1 cellular context compared by ENCODE assay signal in the genomic region with DNA sequence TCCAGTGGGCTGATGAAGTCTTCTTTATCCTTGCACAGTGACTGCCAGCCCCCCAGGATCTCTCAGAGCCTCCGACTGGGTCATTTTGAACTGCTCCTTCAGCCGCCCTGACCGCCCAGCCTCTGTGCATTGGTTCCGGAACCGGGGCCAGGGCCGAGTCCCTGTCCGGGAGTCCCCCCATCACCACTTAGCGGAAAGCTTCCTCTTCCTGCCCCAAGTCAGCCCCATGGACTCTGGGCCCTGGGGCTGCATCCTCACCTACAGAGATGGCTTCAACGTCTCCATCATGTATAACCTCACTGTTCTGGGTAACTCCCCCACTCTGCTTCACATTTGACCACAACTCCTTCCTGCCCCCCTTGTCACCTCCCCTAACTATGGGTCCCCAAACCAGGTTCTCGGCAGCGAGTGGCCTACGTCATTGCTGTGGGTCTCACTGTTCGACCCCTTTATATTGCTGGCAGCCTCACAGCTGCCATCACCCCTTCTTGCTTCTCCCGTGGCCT.
TF ChIP-seq lines count a peak whose summit lies in the region.

No MANE protein-coding gene starts in this region.

TF ChIP-seq in GM23338, 12 proteins besides CTCF, POLR2A, EP300 and RAD21:
- TF ChIP-seq, protein P1, sequence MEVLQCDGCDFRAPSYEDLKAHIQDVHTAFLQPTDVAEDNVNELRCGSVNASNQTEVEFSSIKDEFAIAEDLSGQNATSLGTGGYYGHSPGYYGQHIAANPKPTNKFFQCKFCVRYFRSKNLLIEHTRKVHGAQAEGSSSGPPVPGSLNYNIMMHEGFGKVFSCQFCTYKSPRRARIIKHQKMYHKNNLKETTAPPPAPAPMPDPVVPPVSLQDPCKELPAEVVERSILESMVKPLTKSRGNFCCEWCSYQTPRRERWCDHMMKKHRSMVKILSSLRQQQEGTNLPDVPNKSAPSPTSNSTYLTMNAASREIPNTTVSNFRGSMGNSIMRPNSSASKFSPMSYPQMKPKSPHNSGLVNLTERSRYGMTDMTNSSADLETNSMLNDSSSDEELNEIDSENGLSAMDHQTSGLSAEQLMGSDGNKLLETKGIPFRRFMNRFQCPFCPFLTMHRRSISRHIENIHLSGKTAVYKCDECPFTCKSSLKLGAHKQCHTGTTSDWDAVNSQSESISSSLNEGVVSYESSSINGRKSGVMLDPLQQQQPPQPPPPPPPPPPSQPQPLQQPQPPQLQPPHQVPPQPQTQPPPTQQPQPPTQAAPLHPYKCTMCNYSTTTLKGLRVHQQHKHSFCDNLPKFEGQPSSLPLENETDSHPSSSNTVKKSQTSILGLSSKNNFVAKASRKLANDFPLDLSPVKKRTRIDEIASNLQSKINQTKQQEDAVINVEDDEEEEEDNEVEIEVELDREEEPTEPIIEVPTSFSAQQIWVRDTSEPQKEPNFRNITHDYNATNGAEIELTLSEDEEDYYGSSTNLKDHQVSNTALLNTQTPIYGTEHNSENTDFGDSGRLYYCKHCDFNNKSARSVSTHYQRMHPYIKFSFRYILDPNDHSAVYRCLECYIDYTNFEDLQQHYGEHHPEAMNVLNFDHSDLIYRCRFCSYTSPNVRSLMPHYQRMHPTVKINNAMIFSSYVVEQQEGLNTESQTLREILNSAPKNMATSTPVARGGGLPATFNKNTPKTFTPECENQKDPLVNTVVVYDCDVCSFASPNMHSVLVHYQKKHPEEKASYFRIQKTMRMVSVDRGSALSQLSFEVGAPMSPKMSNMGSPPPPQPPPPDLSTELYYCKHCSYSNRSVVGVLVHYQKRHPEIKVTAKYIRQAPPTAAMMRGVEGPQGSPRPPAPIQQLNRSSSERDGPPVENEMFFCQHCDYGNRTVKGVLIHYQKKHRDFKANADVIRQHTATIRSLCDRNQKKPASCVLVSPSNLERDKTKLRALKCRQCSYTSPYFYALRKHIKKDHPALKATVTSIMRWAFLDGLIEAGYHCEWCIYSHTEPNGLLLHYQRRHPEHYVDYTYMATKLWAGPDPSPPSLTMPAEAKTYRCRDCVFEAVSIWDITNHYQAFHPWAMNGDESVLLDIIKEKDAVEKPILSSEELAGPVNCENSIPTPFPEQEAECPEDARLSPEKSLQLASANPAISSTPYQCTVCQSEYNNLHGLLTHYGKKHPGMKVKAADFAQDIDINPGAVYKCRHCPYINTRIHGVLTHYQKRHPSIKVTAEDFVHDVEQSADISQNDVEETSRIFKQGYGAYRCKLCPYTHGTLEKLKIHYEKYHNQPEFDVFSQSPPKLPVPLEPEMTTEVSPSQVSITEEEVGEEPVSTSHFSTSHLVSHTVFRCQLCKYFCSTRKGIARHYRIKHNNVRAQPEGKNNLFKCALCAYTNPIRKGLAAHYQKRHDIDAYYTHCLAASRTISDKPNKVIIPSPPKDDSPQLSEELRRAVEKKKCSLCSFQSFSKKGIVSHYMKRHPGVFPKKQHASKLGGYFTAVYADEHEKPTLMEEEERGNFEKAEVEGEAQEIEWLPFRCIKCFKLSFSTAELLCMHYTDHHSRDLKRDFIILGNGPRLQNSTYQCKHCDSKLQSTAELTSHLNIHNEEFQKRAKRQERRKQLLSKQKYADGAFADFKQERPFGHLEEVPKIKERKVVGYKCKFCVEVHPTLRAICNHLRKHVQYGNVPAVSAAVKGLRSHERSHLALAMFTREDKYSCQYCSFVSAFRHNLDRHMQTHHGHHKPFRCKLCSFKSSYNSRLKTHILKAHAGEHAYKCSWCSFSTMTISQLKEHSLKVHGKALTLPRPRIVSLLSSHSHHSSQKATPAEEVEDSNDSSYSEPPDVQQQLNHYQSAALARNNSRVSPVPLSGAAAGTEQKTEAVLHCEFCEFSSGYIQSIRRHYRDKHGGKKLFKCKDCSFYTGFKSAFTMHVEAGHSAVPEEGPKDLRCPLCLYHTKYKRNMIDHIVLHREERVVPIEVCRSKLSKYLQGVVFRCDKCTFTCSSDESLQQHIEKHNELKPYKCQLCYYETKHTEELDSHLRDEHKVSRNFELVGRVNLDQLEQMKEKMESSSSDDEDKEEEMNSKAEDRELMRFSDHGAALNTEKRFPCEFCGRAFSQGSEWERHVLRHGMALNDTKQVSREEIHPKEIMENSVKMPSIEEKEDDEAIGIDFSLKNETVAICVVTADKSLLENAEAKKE (CRISPR knock-in tag; IDR thresholded peaks at IDR 0.05) = no peak
- TF ChIP-seq, protein P2, sequence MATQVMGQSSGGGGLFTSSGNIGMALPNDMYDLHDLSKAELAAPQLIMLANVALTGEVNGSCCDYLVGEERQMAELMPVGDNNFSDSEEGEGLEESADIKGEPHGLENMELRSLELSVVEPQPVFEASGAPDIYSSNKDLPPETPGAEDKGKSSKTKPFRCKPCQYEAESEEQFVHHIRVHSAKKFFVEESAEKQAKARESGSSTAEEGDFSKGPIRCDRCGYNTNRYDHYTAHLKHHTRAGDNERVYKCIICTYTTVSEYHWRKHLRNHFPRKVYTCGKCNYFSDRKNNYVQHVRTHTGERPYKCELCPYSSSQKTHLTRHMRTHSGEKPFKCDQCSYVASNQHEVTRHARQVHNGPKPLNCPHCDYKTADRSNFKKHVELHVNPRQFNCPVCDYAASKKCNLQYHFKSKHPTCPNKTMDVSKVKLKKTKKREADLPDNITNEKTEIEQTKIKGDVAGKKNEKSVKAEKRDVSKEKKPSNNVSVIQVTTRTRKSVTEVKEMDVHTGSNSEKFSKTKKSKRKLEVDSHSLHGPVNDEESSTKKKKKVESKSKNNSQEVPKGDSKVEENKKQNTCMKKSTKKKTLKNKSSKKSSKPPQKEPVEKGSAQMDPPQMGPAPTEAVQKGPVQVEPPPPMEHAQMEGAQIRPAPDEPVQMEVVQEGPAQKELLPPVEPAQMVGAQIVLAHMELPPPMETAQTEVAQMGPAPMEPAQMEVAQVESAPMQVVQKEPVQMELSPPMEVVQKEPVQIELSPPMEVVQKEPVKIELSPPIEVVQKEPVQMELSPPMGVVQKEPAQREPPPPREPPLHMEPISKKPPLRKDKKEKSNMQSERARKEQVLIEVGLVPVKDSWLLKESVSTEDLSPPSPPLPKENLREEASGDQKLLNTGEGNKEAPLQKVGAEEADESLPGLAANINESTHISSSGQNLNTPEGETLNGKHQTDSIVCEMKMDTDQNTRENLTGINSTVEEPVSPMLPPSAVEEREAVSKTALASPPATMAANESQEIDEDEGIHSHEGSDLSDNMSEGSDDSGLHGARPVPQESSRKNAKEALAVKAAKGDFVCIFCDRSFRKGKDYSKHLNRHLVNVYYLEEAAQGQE (IDR thresholded peaks at IDR 0.05; ENCODE audit: unreplicated experiment) = no peak
- no peak for TF ChIP-seq POLR2AphosphoS5 (IDR thresholded peaks at IDR 0.05; ENCODE audit: low read depth)
- TF ChIP-seq JUNB (IDR thresholded peaks at IDR 0.05; ENCODE audit: unreplicated experiment) = no peak
- no peak for TF ChIP-seq ZNF114 (CRISPR knock-in tag; IDR thresholded peaks at IDR 0.05)
- TF ChIP-seq, protein P3, sequence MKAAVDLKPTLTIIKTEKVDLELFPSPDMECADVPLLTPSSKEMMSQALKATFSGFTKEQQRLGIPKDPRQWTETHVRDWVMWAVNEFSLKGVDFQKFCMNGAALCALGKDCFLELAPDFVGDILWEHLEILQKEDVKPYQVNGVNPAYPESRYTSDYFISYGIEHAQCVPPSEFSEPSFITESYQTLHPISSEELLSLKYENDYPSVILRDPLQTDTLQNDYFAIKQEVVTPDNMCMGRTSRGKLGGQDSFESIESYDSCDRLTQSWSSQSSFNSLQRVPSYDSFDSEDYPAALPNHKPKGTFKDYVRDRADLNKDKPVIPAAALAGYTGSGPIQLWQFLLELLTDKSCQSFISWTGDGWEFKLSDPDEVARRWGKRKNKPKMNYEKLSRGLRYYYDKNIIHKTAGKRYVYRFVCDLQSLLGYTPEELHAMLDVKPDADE (IDR thresholded peaks at IDR 0.05) = no peak
- TF ChIP-seq STAT1 (IDR thresholded peaks at IDR 0.05; ENCODE audit: unreplicated experiment) = no peak
- no peak for TF ChIP-seq CREB1 (CRISPR knock-in tag; IDR thresholded peaks at IDR 0.05; ENCODE audit: low read depth)
- TF ChIP-seq ZNF331 (CRISPR knock-in tag; IDR thresholded peaks at IDR 0.05; ENCODE audit: low read depth) = no peak
